In the genomic region with DNA sequence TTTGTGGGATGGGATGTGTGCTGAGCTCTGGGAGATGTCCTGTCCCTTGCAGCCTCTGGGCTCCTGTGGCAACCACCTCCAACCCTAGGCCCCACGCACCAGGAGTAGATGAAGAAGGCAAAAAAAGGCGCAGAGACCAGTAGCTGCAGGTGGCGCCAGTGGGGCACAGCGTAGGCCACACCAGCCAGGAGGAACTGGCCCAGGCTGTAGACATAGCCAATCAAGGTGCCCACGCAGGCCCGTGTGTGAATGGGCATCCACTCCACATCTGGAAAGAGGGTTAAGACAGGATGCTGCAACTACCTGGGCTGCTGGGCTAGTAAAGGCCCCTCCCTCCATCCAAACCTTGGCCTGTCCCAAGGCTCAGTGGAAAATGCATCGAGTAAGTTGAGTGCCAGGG, we compare ENCODE assay signal across 1 cellular context.
TF ChIP-seq lines count a peak whose summit lies in the region.

No MANE protein-coding gene starts in this region.

TF ChIP-seq in GM23338, 12 proteins besides CTCF, POLR2A, EP300 and RAD21 (continued from another document):
- TF ChIP-seq EZH2phosphoT487 (IDR thresholded peaks at IDR 0.05; ENCODE audit: unreplicated experiment): no peak
